Comparison of ENCODE assay signal across 8 cellular contexts in the genomic region with DNA sequence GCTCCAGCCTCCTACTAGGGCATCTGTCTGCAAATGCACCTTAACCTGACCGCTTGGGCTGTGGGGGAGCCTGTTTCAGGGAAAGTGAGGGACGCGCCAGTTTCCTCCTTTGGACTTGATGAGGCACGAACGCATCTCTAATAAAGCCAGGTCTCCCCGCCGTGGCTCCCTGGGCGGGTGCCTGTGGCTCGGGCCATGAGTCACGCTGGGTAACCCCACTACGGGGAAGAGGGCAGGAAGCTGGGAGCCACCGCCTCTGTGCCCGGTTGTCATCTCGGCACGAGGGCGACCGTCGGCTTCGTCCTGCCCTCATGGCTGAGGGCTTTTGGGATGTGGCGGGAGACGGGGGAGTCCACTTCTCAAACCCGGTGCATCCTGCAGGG.
DNase-seq lines count a peak whose midpoint lies in the region; ATAC-seq lines count a peak whose summit lies in the region.

No MANE protein-coding gene starts in this region.

- H3K27me3 ChIP-seq in layer of hippocampus (ENCODE audit: control insufficient read depth, insufficient read depth, low read length), result no peaks in the 10 kb centered on the region

- DNase-seq in MV-4-11 (lab: John Stamatoyannopoulos, UW), result peak; percentile 70
- peak; percentile 87 to 88 for DNase-seq in activated T-cell treated with anti-CD3 and anti-CD28 coated beads, Interleukin-2, amount 50 U/mL, for 48 hours
- peak; percentile 46 for DNase-seq in stimulated activated CD8-positive, alpha-beta memory T cell treated with anti-CD3 and anti-CD28 coated beads, Interleukin-7, amount 100 ng/mL, for 24 hours (ENCODE audit: low read depth)
- DNase-seq in NCI-H82 treated with DMSO at 0.1 percent for 48 hours (lab: John Stamatoyannopoulos, UW; ENCODE audit: unreplicated experiment), result no peak
- no peak for DNase-seq in SW 1271 (lab: John Stamatoyannopoulos, UW)
- DNase-seq in NCI-H1417 treated with DMSO at 0.1 percent for 48 hours (lab: John Stamatoyannopoulos, UW), result no peak

- ATAC-seq in GM18519 (IDR thresholded peaks at IDR 0.05; ENCODE audit: low FRiP score, unreplicated experiment), result no peak

- H3K27ac ChIP-seq in layer of hippocampus (ENCODE audit: low read depth, low read length), result peak overlapping the region; percentile 30

Comparison
In these comparisons a context has a peak if more than half of its experiments do, and no peak if none do; other contexts are left out.
1. DNase-seq: peak in MV-4-11 (single experiment), activated T-cell treated with anti-CD3 and anti-CD28 coated beads, Interleukin-2, amount 50 U/mL, for 48 hours (2 of 2) and stimulated activated CD8-positive, alpha-beta memory T cell treated with anti-CD3 and anti-CD28 coated beads, Interleukin-7, amount 100 ng/mL, for 24 hours (single experiment); none in NCI-H82 treated with DMSO at 0.1 percent for 48 hours (single experiment), SW 1271 (0 of 2) and NCI-H1417 treated with DMSO at 0.1 percent for 48 hours (single experiment).